ENCODE assay signal across 9 cellular contexts in genomic region chr13:43054803-43055802, GRCh38. TPM values are rescaled to one million over a fixed set of nuclear protein-coding genes. Genes with fewer than 3 reads are reported as not detected.
DNase-seq lines count a peak whose midpoint lies in the region; ATAC-seq and TF ChIP-seq lines count a peak whose summit lies in the region.
"Had no signal": no experiment of that assay in that cellular context is flagged by ENCODE, and none has a peak within 500 bp of the region (broad histone marks: within the 10 kb centered on the region; RNA-seq: fewer than 3 reads in every experiment).

No MANE protein-coding gene starts in this region.

- peaks cover 35% of the 10 kb centered on the region for H3K4me1 Mint-ChIP-seq in activated CD8-positive, alpha-beta memory T cell treated with anti-CD3 and anti-CD28 coated beads, Interleukin-2, amount 10 ng/mL, durations not matched to agents 7 days and 5 days

- H3K9me3 Mint-ChIP-seq in activated CD8-positive, alpha-beta memory T cell treated with anti-CD3 and anti-CD28 coated beads, Interleukin-2, amount 10 ng/mL, durations not matched to agents 7 days and 5 days (ENCODE audit: low read depth): peaks cover 2% of the 10 kb centered on the region
- H3K9me3 Mint-ChIP-seq: dendritic cell treated with granulocyte-macrophage colony-stimulating factor and Interleukin-4, amounts not matched to agents 40 ng/mL and 50 ng/mL, for 4 days had no signal

- no peak for TF ChIP-seq CTCF in cardiac fibroblast (IDR thresholded peaks at IDR 0.05; ENCODE audit: low read depth, low read length)

- H3K27me3 ChIP-seq in layer of hippocampus (ENCODE audit: control insufficient read depth, insufficient read depth, low read length): no peaks in the 10 kb centered on the region

- CTCF ChIA-PET in activated CD8-positive, alpha-beta memory T cell treated with anti-CD3 and anti-CD28 coated beads, Interleukin-2, amount 10 ng/mL, durations not matched to agents 7 days and 5 days (lab: Charles Lee): interaction anchor here (1.0 to 1.2 kb wide), 2 partner anchors 28 to 64 kb away, joined by 3 to 4 read pairs; no protein-coding TSS in a partner anchor

- no peaks in the 10 kb centered on the region for H3K27me3 Mint-ChIP-seq in activated CD8-positive, alpha-beta memory T cell treated with anti-CD3 and anti-CD28 coated beads, Interleukin-2, amount 10 ng/mL, durations not matched to agents 7 days and 5 days
- H3K27me3 Mint-ChIP-seq: dendritic cell treated with granulocyte-macrophage colony-stimulating factor and Interleukin-4, amounts not matched to agents 40 ng/mL and 50 ng/mL, for 4 days had no signal

- H3K4me3 ChIP-seq in cardiac fibroblast (replicated peaks in 1 of 2; ENCODE audit: low read depth in 2 of 2, low read length in 2 of 2): peak overlapping the region; percentile 35 to 57

- H3K27ac Mint-ChIP-seq in activated CD8-positive, alpha-beta memory T cell treated with anti-CD3 and anti-CD28 coated beads, Interleukin-2, amount 10 ng/mL, durations not matched to agents 7 days and 5 days: no peak overlapping the region
- H3K27ac Mint-ChIP-seq: dendritic cell treated with granulocyte-macrophage colony-stimulating factor and Interleukin-4, amounts not matched to agents 40 ng/mL and 50 ng/mL, for 4 days had no signal

- no peak for DNase-seq in activated CD8-positive, alpha-beta memory T cell treated with anti-CD3 and anti-CD28 coated beads, Interleukin-2, amount 10 ng/mL, durations not matched to agents 7 days and 5 days
- no peak for DNase-seq in activated CD8-positive, alpha-beta memory T cell treated with anti-CD3 and anti-CD28 coated beads, Interleukin-2, amount 50 U/mL, for 4 hours
- peak; percentile 32 for DNase-seq in NCI-H2227 treated with DMSO at 0.1 percent for 48 hours (lab: John Stamatoyannopoulos, UW)
- DNase-seq in cardiac fibroblast (ENCODE audit: low read depth in 2 of 2): peak; percentile 74 to 84
- peak in 2 of 49 donors; percentile 3 to 4 for DNase-seq in substantia nigra (lab: John Stamatoyannopoulos, UW)
- no peak for DNase-seq in NCI-H2107 treated with DMSO at 0.1 percent for 48 hours (lab: John Stamatoyannopoulos, UW; ENCODE audit: unreplicated experiment)
- no peak for DNase-seq in D341Med (ENCODE audit: low spot score)

- no peak overlapping the region for H3K4me3 Mint-ChIP-seq in activated CD8-positive, alpha-beta memory T cell treated with anti-CD3 and anti-CD28 coated beads, Interleukin-2, amount 10 ng/mL, durations not matched to agents 7 days and 5 days
- H3K4me3 Mint-ChIP-seq: dendritic cell treated with granulocyte-macrophage colony-stimulating factor and Interleukin-4, amounts not matched to agents 40 ng/mL and 50 ng/mL, for 4 days had no signal

- H3K27ac ChIP-seq in layer of hippocampus (ENCODE audit: low read depth, low read length) (peak overlapping the region; percentile 65), substantia nigra (ENCODE audit: low read depth, low read length, poor library complexity, severe bottlenecking) (peak overlapping the region; percentile 35)

- peaks cover 15% of the 10 kb centered on the region for H3K36me3 Mint-ChIP-seq in activated CD8-positive, alpha-beta memory T cell treated with anti-CD3 and anti-CD28 coated beads, Interleukin-2, amount 10 ng/mL, durations not matched to agents 7 days and 5 days

- ATAC-seq in activated CD8-positive, alpha-beta memory T cell treated with anti-CD3 and anti-CD28 coated beads, Interleukin-2, amount 10 ng/mL, durations not matched to agents 7 days and 5 days: peak; percentile 51

RNA-seq across cellular contexts. Expression of gene DNAJC15, which starts 31.7 kb away (rescaled TPM):
- total RNA-seq in activated CD8-positive, alpha-beta memory T cell treated with anti-CD3 and anti-CD28 coated beads, Interleukin-2, amount 10 ng/mL, durations not matched to agents 7 days and 5 days: 10 to 100 TPM; 14.4 to 14.8 TPM

Comparison
In these comparisons a context has a peak if more than half of its experiments do, and no peak if none do; other contexts are left out.
1. DNase-seq: peak in NCI-H2227 treated with DMSO at 0.1 percent for 48 hours (single experiment) and cardiac fibroblast (2 of 2); none in activated CD8-positive, alpha-beta memory T cell treated with anti-CD3 and anti-CD28 coated beads, Interleukin-2, amount 10 ng/mL, durations not matched to agents 7 days and 5 days (single experiment), activated CD8-positive, alpha-beta memory T cell treated with anti-CD3 and anti-CD28 coated beads, Interleukin-2, amount 50 U/mL, for 4 hours (single experiment), NCI-H2107 treated with DMSO at 0.1 percent for 48 hours (single experiment) and D341Med (single experiment).